Comparison of ENCODE assay signal across 25 cellular contexts in genomic region chr4:172680701-172681100, GRCh38.
"Had no signal": no experiment of that assay in that cellular context is flagged by ENCODE, and none has a peak within 500 bp of the region (broad histone marks: within the 10 kb centered on the region; RNA-seq: fewer than 3 reads in every experiment).

No MANE protein-coding gene starts in this region.

- H3K4me3 Mint-ChIP-seq: brain; dendritic cell treated with granulocyte-macrophage colony-stimulating factor and Interleukin-4, amounts not matched to agents 40 ng/mL and 50 ng/mL, for 4 days; neural crest cell; T-cell had no signal

- H3K4me2 ChIP-seq: smooth muscle cell had no signal

- H3K4me1 Mint-ChIP-seq: brain, neural crest cell, T-cell had no signal

- DNase-seq: activated CD4-positive, alpha-beta T cell treated with anti-CD3 and anti-CD28 coated beads, Interleukin-2, amount 50 U/mL, for 4 hours; activated CD4-positive, CD25-positive, alpha-beta regulatory T cell treated with anti-CD3 and anti-CD28 coated beads, Interleukin-2, amount 50 U/mL, for 72 hours; activated gamma-delta T cell treated with Interleukin-2 at 50 U/mL for 16 hours; amygdala; cerebellar nuclear complex; effector CD8-positive, alpha-beta T cell; esophagus squamous epithelium; foreskin keratinocyte; left lung; ovary; right lobe of liver; SIG-M5; stimulated activated CD4-positive, alpha-beta T cell treated with anti-CD3 and anti-CD28 coated beads, Interleukin-4, amount 100 ng/mL, for 1 hour; stomach; T-cell; upper lobe of left lung had no signal

- H3K9me3 ChIP-seq: esophagus squamous epithelium, left lung, ovary, right lobe of liver, stomach, thoracic aorta, upper lobe of left lung had no signal

- FAIRE-seq: keratinocyte had no signal

- ATAC-seq: activated naive CD4-positive, alpha-beta T cell treated with anti-CD3 and anti-CD28 coated beads, Interleukin-2, amount 50 U/mL, for 72 hours; foreskin keratinocyte; left lung; right lobe of liver; SK-N-SH treated with all-trans-retinoic acid at 6 μM for 48 hours; T-cell had no signal

- H3K36me3 Mint-ChIP-seq: activated naive CD4-positive, alpha-beta T cell treated with anti-CD3 and anti-CD28 coated beads, Interleukin-2, amount 50 U/mL, for 72 hours; brain; T-cell had no signal

- H3K9me3 Mint-ChIP-seq: brain; dendritic cell treated with granulocyte-macrophage colony-stimulating factor and Interleukin-4, amounts not matched to agents 40 ng/mL and 50 ng/mL, for 4 days; neural crest cell had no signal

- H3K27ac Mint-ChIP-seq: activated naive CD4-positive, alpha-beta T cell treated with anti-CD3 and anti-CD28 coated beads, Interleukin-2, amount 50 U/mL, for 72 hours; brain; dendritic cell treated with granulocyte-macrophage colony-stimulating factor and Interleukin-4, amounts not matched to agents 40 ng/mL and 50 ng/mL, for 4 days; T-cell had no signal

- H3K4me1 ChIP-seq: esophagus squamous epithelium, foreskin keratinocyte, left lung, right lobe of liver, stomach, upper lobe of left lung had no signal

- H3K27me3 ChIP-seq: esophagus squamous epithelium, foreskin keratinocyte, left lung, ovary, right lobe of liver, stomach, upper lobe of left lung had no signal

- H3K27me3 Mint-ChIP-seq: brain; dendritic cell treated with granulocyte-macrophage colony-stimulating factor and Interleukin-4, amounts not matched to agents 40 ng/mL and 50 ng/mL, for 4 days; T-cell had no signal

- H3K4me3 ChIP-seq: esophagus squamous epithelium, left lung, ovary, right lobe of liver, smooth muscle cell, stomach, thoracic aorta, upper lobe of left lung had no signal

- H3K36me3 ChIP-seq: esophagus squamous epithelium, left lung, ovary, right lobe of liver, stomach, thoracic aorta, upper lobe of left lung had no signal

- H3K27ac ChIP-seq: esophagus squamous epithelium, foreskin keratinocyte, left lung, ovary, right lobe of liver, stomach, thoracic aorta, upper lobe of left lung, VCaP had no signal
